In the genomic region with DNA sequence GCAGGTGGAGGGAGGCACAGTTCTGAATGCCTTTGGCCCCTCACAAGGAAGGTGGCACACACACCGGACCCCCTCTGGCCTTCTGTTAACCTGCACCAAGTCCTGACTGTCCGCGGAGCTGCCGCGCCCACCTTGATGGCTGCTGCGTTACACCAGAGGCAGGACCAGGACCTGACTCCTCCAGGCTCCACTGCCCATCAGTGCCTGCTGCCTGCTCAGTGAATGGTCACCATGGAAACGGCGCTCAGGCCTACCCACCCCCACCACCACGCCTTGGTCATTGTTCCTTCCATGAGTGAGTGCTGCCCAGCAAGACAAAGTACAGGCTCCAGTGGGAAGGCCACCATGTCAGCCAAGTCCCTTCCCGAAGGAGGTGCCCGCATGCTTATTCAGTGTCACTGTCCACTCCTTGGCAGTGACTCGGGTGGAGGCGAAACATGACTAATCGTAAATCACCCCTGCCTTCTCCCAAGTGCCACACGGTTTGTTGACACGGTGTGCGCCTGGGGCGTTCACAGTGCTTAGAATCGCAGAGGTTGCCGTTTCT, we compare ENCODE assay signal across 12 cellular contexts. TPM values are rescaled to one million over a fixed set of nuclear protein-coding genes. Genes with fewer than 3 reads are reported as not detected.
DNase-seq lines count a peak whose midpoint lies in the region; ATAC-seq, FAIRE-seq and TF ChIP-seq lines count a peak whose summit lies in the region.
"Had no signal": no experiment of that assay in that cellular context is flagged by ENCODE, and none has a peak within 500 bp of the region (broad histone marks: within the 10 kb centered on the region; RNA-seq: fewer than 3 reads in every experiment).

No MANE protein-coding gene starts in this region.

- H3K4me1 Mint-ChIP-seq in progenitor cell of endocrine pancreas (ENCODE audit: low read depth): peaks cover 6% of the 10 kb centered on the region
- H3K4me1 Mint-ChIP-seq: stimulated activated naive B cell treated with anti-CD40 and anti-IgM and Interleukin-4, amounts not matched to agents 10 μg/mL and 1 μg/mL and 100 μg/mL, for 72 hours had no signal

- H3K9me3 Mint-ChIP-seq in progenitor cell of endocrine pancreas (ENCODE audit: low read depth): peaks cover 5% of the 10 kb centered on the region

- H3K4me1 ChIP-seq in H1 (replicated peaks in 1 of 4; ENCODE audit: control insufficient read depth in 3 of 4, insufficient read depth in 4 of 4, low read length in 3 of 4): no peaks in the 10 kb centered on the region
- H3K4me1 ChIP-seq: HAP-1 had no signal

- no peaks in the 10 kb centered on the region for H3K27me3 Mint-ChIP-seq in progenitor cell of endocrine pancreas
- H3K27me3 Mint-ChIP-seq: stimulated activated naive B cell treated with anti-CD40 and anti-IgM and Interleukin-4, amounts not matched to agents 10 μg/mL and 1 μg/mL and 100 μg/mL, for 72 hours had no signal

- H2BK20ac ChIP-seq in H1 (ENCODE audit: low read length): no peak overlapping the region

- H3K4me3 ChIP-seq in H7 (ENCODE audit: insufficient read depth, low read depth, low read length) (no peak overlapping the region), H1 (ENCODE audit: extremely low read depth in 1 of 4, insufficient read depth in 2 of 4, low read depth in 3 of 4, low read length in 4 of 4) (no peak overlapping the region)
- H3K4me3 ChIP-seq: cardiac muscle cell, HAP-1 had no signal

- H2BK5ac ChIP-seq in H1 (ENCODE audit: low read depth, low read length): no peak overlapping the region; the same call in 1 of the 2 replicates

- no peak overlapping the region for H2BK12ac ChIP-seq in H1 (ENCODE audit: low read depth, low read length)

- no peak overlapping the region for H3K4ac ChIP-seq in H1 (replicated peaks; ENCODE audit: insufficient read length, low read depth, low read length)

- H3K79me1 ChIP-seq in H1 (ENCODE audit: low read depth, low read length): no peaks in the 10 kb centered on the region

- no peaks in the 10 kb centered on the region for H3K79me2 ChIP-seq in H1 (ENCODE audit: control insufficient read depth in 1 of 2, insufficient read depth in 2 of 2, low read length in 2 of 2)

- H2AFZ ChIP-seq in H1 (ENCODE audit: low read length): no peak overlapping the region

- H2BK15ac ChIP-seq in H1 (ENCODE audit: low read length): no peak overlapping the region

- no peak overlapping the region for H3K14ac ChIP-seq in H1 (ENCODE audit: insufficient read length)

- H4K8ac ChIP-seq in H1 (ENCODE audit: extremely low read depth, insufficient read depth, low read length): no peak overlapping the region

- no peak overlapping the region for H2BK120ac ChIP-seq in H1 (replicated peaks; ENCODE audit: low read depth, low read length)

- no peak overlapping the region for H3K9ac ChIP-seq in H1 (replicated peaks in 1 of 4; ENCODE audit: extremely low read depth in 1 of 4, low read depth in 3 of 4, low read length in 3 of 4)

- no peaks in the 10 kb centered on the region for H3K9me3 ChIP-seq in H1 (ENCODE audit: insufficient read depth in 2 of 2, low read depth in 1 of 2, low read length in 1 of 2)
- H3K9me3 ChIP-seq: HAP-1 had no signal

- no peak overlapping the region for H3K27ac Mint-ChIP-seq in progenitor cell of endocrine pancreas
- H3K27ac Mint-ChIP-seq: stimulated activated naive B cell treated with anti-CD40 and anti-IgM and Interleukin-4, amounts not matched to agents 10 μg/mL and 1 μg/mL and 100 μg/mL, for 72 hours had no signal

- H3K36me3 ChIP-seq in H7 (replicated peaks; ENCODE audit: control insufficient read depth, insufficient read depth, low read length) (peaks cover 2% of the 10 kb centered on the region), H1 (ENCODE audit: control insufficient read depth in 2 of 4, insufficient read depth in 4 of 4, low read length in 3 of 4) (peaks cover under 1 to 18% (median 5%) of the 10 kb centered on the region in 4 experiments; a peak in 3 of 8 replicates)
- H3K36me3 ChIP-seq: cardiac muscle cell, HAP-1 had no signal

- ATAC-seq in HG03439 (IDR thresholded peaks at IDR 0.05; ENCODE audit: unreplicated experiment): no peak
- ATAC-seq: stimulated activated naive B cell treated with anti-CD40 and anti-IgM and Interleukin-4, amounts not matched to agents 10 μg/mL and 1 μg/mL and 100 μg/mL, for 72 hours had no signal

- POLR2A ChIA-PET in H1 (lab: Charles Lee; ENCODE audit: partially characterized antibody): no interaction called here

- CTCF ChIA-PET in H1 (lab: Charles Lee; ENCODE audit: partially characterized antibody): interaction anchor here (0.6 to 1.2 kb wide), 4 partner anchors 22 to 685 kb away, joined by 3 to 5 read pairs (median 3); no protein-coding TSS in a partner anchor

- no peaks in the 10 kb centered on the region for H3K23me2 ChIP-seq in H1 (ENCODE audit: low read depth, low read length)

- TF ChIP-seq EP300 in H1 (IDR thresholded peaks at IDR 0.05; ENCODE audit: borderline replicate concordance in 1 of 2, low read depth in 2 of 2, low read length in 2 of 2): no peak

- TF ChIP-seq CTCF in H1 (IDR thresholded peaks at IDR 0.05; ENCODE audit: control extremely low read depth in 1 of 3, insufficient read depth in 1 of 3, low read depth in 1 of 3, low read length in 3 of 3): no peak
- TF ChIP-seq CTCF in progenitor cell of endocrine pancreas (IDR thresholded peaks at IDR 0.05; ENCODE audit: unreplicated experiment): no peak

- H2AK5ac ChIP-seq in H1 (ENCODE audit: low read depth, low read length): no peak overlapping the region

- H3K56ac ChIP-seq in H1 (replicated peaks; ENCODE audit: insufficient read length, low read depth, low read length): no peak overlapping the region

- H3K4me2 ChIP-seq in H1 (ENCODE audit: insufficient read depth in 1 of 2, low read depth in 2 of 2, low read length in 2 of 2): no peak overlapping the region

- no peak overlapping the region for H3K27ac ChIP-seq in H1 (ENCODE audit: low read depth, low read length)
- H3K27ac ChIP-seq: cardiac muscle cell had no signal

- no peak overlapping the region for H4K91ac ChIP-seq in H1 (replicated peaks; ENCODE audit: insufficient read length, low read length)

- 94% methylated on average over 20 of the region's 20 CpGs; no CpG with 5 or more reads in 1 of the 2 experiments for WGBS in H1 (ENCODE audit: extremely low coverage in 1 of 2, insufficient coverage in 1 of 2, insufficient read length in 1 of 2, insufficient replicate concordance in 2 of 2, low coverage in 1 of 2, low lambda C conversion rate in 2 of 2, missing lambda C conversion rate in 1 of 2), 2 experiments

- H3K27me3 ChIP-seq in H7 (ENCODE audit: control insufficient read depth, insufficient read depth, low read length): no peaks in the 10 kb centered on the region
- H3K27me3 ChIP-seq in H1 (replicated peaks in 1 of 4; ENCODE audit: control insufficient read depth in 3 of 4, extremely low read depth in 1 of 4, insufficient read depth in 3 of 4, low read length in 3 of 4): no peaks in the 10 kb centered on the region
- H3K27me3 ChIP-seq: cardiac muscle cell had no signal

- peaks cover 56% of the 10 kb centered on the region for H3K36me3 Mint-ChIP-seq in progenitor cell of endocrine pancreas (ENCODE audit: insufficient read depth)

- H4K5ac ChIP-seq in H1 (ENCODE audit: insufficient read length, low read depth, low read length): no peak overlapping the region

- FAIRE-seq in H1 (lab: Jason Lieb, UNC) (no peak), GM12891 (lab: Jason Lieb, UNC) (no peak)

- no peak overlapping the region for H3K18ac ChIP-seq in H1 (ENCODE audit: extremely low read depth, low read length)

- no peak overlapping the region for H3K23ac ChIP-seq in H1 (ENCODE audit: insufficient read length)

- H4K20me1 ChIP-seq in H1 (replicated peaks in 1 of 2; ENCODE audit: control insufficient read depth in 1 of 2, insufficient read depth in 2 of 2, low read length in 2 of 2): peaks cover 0 to 2% of the 10 kb centered on the region in 2 experiments

- TF ChIP-seq RAD21 in H1 (IDR thresholded peaks at IDR 0.05 in 1 of 2, conservative IDR thresholded peaks at IDR 0.05 in 1 of 2; ENCODE audit: low read depth in 2 of 2, low read length in 2 of 2): no peak

- H3K4me3 Mint-ChIP-seq in progenitor cell of endocrine pancreas (ENCODE audit: low read depth): no peak overlapping the region
- H3K4me3 Mint-ChIP-seq: stimulated activated naive B cell treated with anti-CD40 and anti-IgM and Interleukin-4, amounts not matched to agents 10 μg/mL and 1 μg/mL and 100 μg/mL, for 72 hours had no signal

- TF ChIP-seq POLR2A in H1 (IDR thresholded peaks at IDR 0.05; ENCODE audit: control extremely low read depth in 1 of 2, low read depth in 2 of 2, low read length in 2 of 2) (no peak), GM12891 (IDR thresholded peaks at IDR 0.05; ENCODE audit: low read depth, low read length) (no peak)

- DNase-seq in H7: peak; percentile 79
- peak; percentile 37 for DNase-seq in NCI-H187 treated with DMSO at 0.1 percent for 48 hours (lab: John Stamatoyannopoulos, UW)
- DNase-seq in H1 (ENCODE audit: low read depth in 1 of 2, low spot score in 2 of 2): no peak
- peak; percentile 28 for DNase-seq in progenitor cell of endocrine pancreas (ENCODE audit: low spot score, unreplicated experiment)
- DNase-seq in epidermal melanocyte (ENCODE audit: insufficient read length, low spot score): no peak
- DNase-seq in GM12891 (ENCODE audit: insufficient read length, low spot score): no peak
- DNase-seq: DMS79; foreskin melanocyte; stimulated activated naive B cell treated with anti-CD40 and anti-IgM and Interleukin-4, amounts not matched to agents 10 μg/mL and 1 μg/mL and 100 μg/mL, for 72 hours had no signal

TF ChIP-seq in H1, 55 proteins besides CTCF, POLR2A, EP300 and RAD21 (continues in another document):
- TF ChIP-seq POLR2AphosphoS5 (IDR thresholded peaks at IDR 0.05; ENCODE audit: low read depth, low read length) (no peak), BACH1 (IDR thresholded peaks at IDR 0.05; ENCODE audit: low read length) (peak; percentile 44; the same call in 1 of the 2 replicates)

TF ChIP-seq in GM12891, 5 proteins besides CTCF, POLR2A, EP300 and RAD21:
- TF ChIP-seq TAF1 (IDR thresholded peaks at IDR 0.05; ENCODE audit: low read depth, low read length): no peak
TF ChIP-seq in GM12891: peak in this region for 0.

RNA-seq across cellular contexts. Expression of gene SLC37A1, which starts 57.3 kb away (rescaled TPM):
- total RNA-seq in H7 (2014; rRNA removed; shearing (Covaris generic)): 5.7 and 8.2 TPM in 2 replicates
- total RNA-seq in H1 (2021; fragmentation: NEBNext Ultra II Directional; extraction: Animal tissue kit (Norgen Biotek cat#: 25700)): 23.7 and 30.9 TPM in 2 replicates
- 15.6 and 21.8 TPM in 2 replicates for polyA plus RNA-seq in H1 (2011; rRNA removed)
- polyA plus RNA-seq in H1 (2011; cell fraction: cytosol; rRNA removed): 17.7 TPM
- 45.7 TPM for polyA plus RNA-seq in H1 (2011; cell fraction: nucleus; rRNA removed)
- polyA plus RNA-seq in H1 (2012, experiment 1 of 2): 18.7 to 35.5 TPM (median 31.5 TPM) in 4 replicates
- polyA plus RNA-seq in H1 (2012, experiment 2 of 2): 20.3 TPM
- 29.6 TPM for polyA plus RNA-seq in H1 (2013, experiment 1 of 2)
- 31.0 TPM for polyA plus RNA-seq in H1 (2013, experiment 2 of 2)
- polyA minus RNA-seq in H1 (2011; rRNA and poly(A)+ RNA removed): 23.3 and 27.0 TPM in 2 replicates
- polyA minus RNA-seq in H1 (2011; cell fraction: cytosol; rRNA and poly(A)+ RNA removed): 21.7 TPM
- polyA minus RNA-seq in H1 (2011; cell fraction: nucleus; rRNA and poly(A)+ RNA removed): 33.3 TPM
- 58.4 and 60.2 TPM in 2 replicates for total RNA-seq in progenitor cell of endocrine pancreas
- polyA plus RNA-seq in GM12891 (2012; ENCODE audit: low read depth, missing spikeins): 14.0 TPM

Comparison
In these comparisons a context has a peak if more than half of its experiments do, and no peak if none do; other contexts are left out.
1. DNase-seq: peak in H7 (single experiment), NCI-H187 treated with DMSO at 0.1 percent for 48 hours (single experiment) and progenitor cell of endocrine pancreas (single experiment); none in H1 (0 of 2), epidermal melanocyte (single experiment) and GM12891 (single experiment).